In the genomic region with DNA sequence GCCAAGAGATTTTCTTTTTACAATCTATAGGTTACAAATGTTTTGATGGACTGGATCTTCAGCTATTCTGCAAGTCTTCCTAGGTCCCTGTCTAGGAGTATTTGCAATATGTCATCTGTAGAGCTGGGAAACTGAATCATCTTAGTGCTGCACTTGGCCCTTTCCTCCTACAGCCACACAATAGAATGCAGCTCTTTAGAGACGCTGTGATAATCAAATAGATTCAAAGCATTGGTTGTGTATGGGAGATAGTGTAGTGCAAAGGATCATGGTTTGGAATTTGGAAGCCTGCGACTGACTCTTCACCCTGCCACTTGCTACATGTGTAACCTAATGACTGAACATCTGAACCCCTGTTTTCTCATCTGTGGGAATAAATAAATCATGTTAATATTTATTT, we compare ENCODE assay signal across 16 cellular contexts.
DNase-seq lines count a peak whose midpoint lies in the region; ATAC-seq and TF ChIP-seq lines count a peak whose summit lies in the region.
"Had no signal": no experiment of that assay in that cellular context is flagged by ENCODE, and none has a peak within 500 bp of the region (broad histone marks: within the 10 kb centered on the region; RNA-seq: fewer than 3 reads in every experiment).

No MANE protein-coding gene starts in this region.

- no peak overlapping the region for H3K14ac ChIP-seq in mesenchymal stem cell (ENCODE audit: low read length in 2 of 2)

- CTCF ChIA-PET in HEK293T (lab: Yijun Ruan, JAX), result no interaction called here

- TF ChIP-seq CTCF in cardiac muscle cell (IDR thresholded peaks at IDR 0.05; ENCODE audit: low read depth, low read length) (no peak), heart left ventricle (IDR thresholded peaks at IDR 0.05) (no peak), GM20000 (IDR thresholded peaks at IDR 0.05; ENCODE audit: extremely low read depth, missing control alignments) (no peak)

- H3K27me3 ChIP-seq in cardiac muscle cell (no peaks in the 10 kb centered on the region), heart left ventricle (no peaks in the 10 kb centered on the region), mesenchymal stem cell (ENCODE audit: control insufficient read depth in 1 of 2, insufficient read depth in 1 of 2, low read length in 2 of 2) (no peaks in the 10 kb centered on the region)
- H3K27me3 ChIP-seq: BLaER1 treated with 17β-estradiol and CSF1 and Interleukin-3, amounts not matched to agents 10 nM and 100 nM had no signal

- H3K9me3 ChIP-seq in cardiac muscle cell (ENCODE audit: low read depth), result no peaks in the 10 kb centered on the region
- no peaks in the 10 kb centered on the region for H3K9me3 ChIP-seq in heart left ventricle
- H3K9me3 ChIP-seq in mesenchymal stem cell (ENCODE audit: control insufficient read depth, low read length), result no peaks in the 10 kb centered on the region
- H3K9me3 ChIP-seq: BLaER1 treated with 17β-estradiol and CSF1 and Interleukin-3, amounts not matched to agents 10 nM and 100 nM; HAP-1 had no signal

- no peak overlapping the region for H2BK15ac ChIP-seq in mesenchymal stem cell (ENCODE audit: low read depth, poor library complexity, severe bottlenecking)

- peaks cover 12% of the 10 kb centered on the region for H3K4me1 ChIP-seq in cardiac muscle cell (ENCODE audit: low read depth)
- no peaks in the 10 kb centered on the region for H3K4me1 ChIP-seq in heart left ventricle
- peaks cover 8% of the 10 kb centered on the region for H3K4me1 ChIP-seq in mesenchymal stem cell (ENCODE audit: control insufficient read depth, insufficient read depth, low read depth, low read length)
- H3K4me1 ChIP-seq: HAP-1 had no signal

- H4K91ac ChIP-seq in mesenchymal stem cell (ENCODE audit: low read length), result no peak overlapping the region

- POLR2A ChIA-PET in HEK293T (lab: Yijun Ruan, JAX), result no interaction called here

- no peak for TF ChIP-seq POLR2A in heart left ventricle (IDR thresholded peaks at IDR 0.05)

- peak overlapping the region in 1 of 2 experiments; percentile 22 for H3K4ac ChIP-seq in mesenchymal stem cell (ENCODE audit: low read depth in 1 of 2, low read length in 2 of 2)

- ATAC-seq in heart left ventricle, result no peak
- ATAC-seq: CD8-positive, alpha-beta T cell had no signal

- no peak overlapping the region for H2AFZ ChIP-seq in mesenchymal stem cell (ENCODE audit: low read depth, low read length)

- no peak overlapping the region for H2BK5ac ChIP-seq in mesenchymal stem cell (ENCODE audit: low read depth, low read length, poor library complexity, severe bottlenecking)

- peaks cover 10% of the 10 kb centered on the region for H3K79me1 ChIP-seq in mesenchymal stem cell (replicated peaks; ENCODE audit: low read length, poor library complexity, severe bottlenecking)

- no peak overlapping the region for H2AK5ac ChIP-seq in mesenchymal stem cell (ENCODE audit: low read length, severe bottlenecking)

- no peak overlapping the region for H3K23ac ChIP-seq in mesenchymal stem cell (ENCODE audit: low read length in 2 of 2)

- peak overlapping the region; percentile 76 for H4K8ac ChIP-seq in mesenchymal stem cell (ENCODE audit: low read length)

- H3K4me3 ChIP-seq in cardiac muscle cell (no peak overlapping the region), heart left ventricle (no peak overlapping the region), mesenchymal stem cell (ENCODE audit: insufficient read depth in 1 of 2, low read depth in 1 of 2, low read length in 2 of 2) (no peak overlapping the region)
- H3K4me3 ChIP-seq: BLaER1 treated with 17β-estradiol and CSF1 and Interleukin-3, amounts not matched to agents 10 nM and 100 nM; HAP-1 had no signal

- no peak overlapping the region for H3K9ac ChIP-seq in mesenchymal stem cell (ENCODE audit: low read length)
- H3K9ac ChIP-seq: BLaER1 treated with 17β-estradiol and CSF1 and Interleukin-3, amounts not matched to agents 10 nM and 100 nM had no signal

- no peak overlapping the region for H3K4me2 ChIP-seq in mesenchymal stem cell (ENCODE audit: low read length, poor library complexity, severe bottlenecking)
- H3K4me2 ChIP-seq: BLaER1 treated with 17β-estradiol and CSF1 and Interleukin-3, amounts not matched to agents 10 nM and 100 nM had no signal

- no peak for DNase-seq in cardiac muscle cell (ENCODE audit: low read depth in 1 of 2, low spot score in 1 of 2)
- DNase-seq in heart left ventricle, result no peak
- peak; percentile 66 for DNase-seq in mesenchymal stem cell
- DNase-seq in A172 (ENCODE audit: low spot score), result no peak
- no peak for DNase-seq in HEK293T (ENCODE audit: extremely low spot score)
- no peak for DNase-seq in GM20000 (ENCODE audit: low spot score)
- DNase-seq: Calu3; CD8-positive, alpha-beta T cell; DMS79 treated with DMSO at 0.1 percent for 48 hours; GF-D8 had no signal

- WGBS in heart left ventricle, 4 donors, result 35 to 48% (median 42%) methylated on average over 2 of the region's 2 CpGs
- no CpG with 5 or more reads among the region's 2 CpGs for WGBS in mesenchymal stem cell

- H3K36me3 ChIP-seq in cardiac muscle cell, result no peaks in the 10 kb centered on the region
- H3K36me3 ChIP-seq in heart left ventricle, result no peaks in the 10 kb centered on the region
- H3K36me3 ChIP-seq in mesenchymal stem cell (ENCODE audit: control insufficient read depth in 1 of 2, insufficient read depth in 2 of 2, low read depth in 1 of 2, low read length in 2 of 2), result no peaks in the 10 kb centered on the region
- H3K36me3 ChIP-seq: BLaER1 treated with 17β-estradiol and CSF1 and Interleukin-3, amounts not matched to agents 10 nM and 100 nM; HAP-1 had no signal

- H2BK12ac ChIP-seq in mesenchymal stem cell (ENCODE audit: low read length in 2 of 2), result peak overlapping the region; percentile 18 to 59

- no peak overlapping the region for H2BK120ac ChIP-seq in mesenchymal stem cell (ENCODE audit: low read depth, low read length)

- peak overlapping the region; percentile 34 for H3K27ac ChIP-seq in cardiac muscle cell
- H3K27ac ChIP-seq in heart left ventricle, result no peak overlapping the region
- peak overlapping the region; percentile 3 for H3K27ac ChIP-seq in cingulate gyrus (ENCODE audit: low read depth, low read length)
- no peak overlapping the region for H3K27ac ChIP-seq in mesenchymal stem cell (ENCODE audit: low read length, poor library complexity, severe bottlenecking)
- H3K27ac ChIP-seq in temporal lobe (ENCODE audit: low read depth, low read length), result peak overlapping the region; percentile 28
- H3K27ac ChIP-seq: 22Rv1; BLaER1 treated with 17β-estradiol and CSF1 and Interleukin-3, amounts not matched to agents 10 nM and 100 nM; HL-60 had no signal

- peak overlapping the region; percentile 88 to 94 for H3K18ac ChIP-seq in mesenchymal stem cell (ENCODE audit: low read depth in 1 of 2, low read length in 2 of 2)

- intact Hi-C loops in heart left ventricle (cut with DNase I), result no loop called here

TF ChIP-seq in HEK293T, 16 proteins besides CTCF, POLR2A, EP300 and RAD21:
- TF ChIP-seq ZNF384 (IDR thresholded peaks at IDR 0.05), result no peak
- no peak for TF ChIP-seq CTBP1 (IDR thresholded peaks at IDR 0.05; ENCODE audit: borderline replicate concordance)
- no peak for TF ChIP-seq BHLHE40 (IDR thresholded peaks at IDR 0.05; ENCODE audit: borderline replicate concordance)
- no peak for TF ChIP-seq NFRKB (IDR thresholded peaks at IDR 0.05)
- TF ChIP-seq TARDBP (IDR thresholded peaks at IDR 0.05), result no peak
- TF ChIP-seq L3MBTL2 (conservative IDR thresholded peaks at IDR 0.05), result no peak
- TF ChIP-seq FOXA1 (IDR thresholded peaks at IDR 0.05), result no peak
- TF ChIP-seq, protein P1, sequence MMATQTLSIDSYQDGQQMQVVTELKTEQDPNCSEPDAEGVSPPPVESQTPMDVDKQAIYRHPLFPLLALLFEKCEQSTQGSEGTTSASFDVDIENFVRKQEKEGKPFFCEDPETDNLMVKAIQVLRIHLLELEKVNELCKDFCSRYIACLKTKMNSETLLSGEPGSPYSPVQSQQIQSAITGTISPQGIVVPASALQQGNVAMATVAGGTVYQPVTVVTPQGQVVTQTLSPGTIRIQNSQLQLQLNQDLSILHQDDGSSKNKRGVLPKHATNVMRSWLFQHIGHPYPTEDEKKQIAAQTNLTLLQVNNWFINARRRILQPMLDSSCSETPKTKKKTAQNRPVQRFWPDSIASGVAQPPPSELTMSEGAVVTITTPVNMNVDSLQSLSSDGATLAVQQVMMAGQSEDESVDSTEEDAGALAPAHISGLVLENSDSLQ (IDR thresholded peaks at IDR 0.05), result no peak
- TF ChIP-seq LEF1 (IDR thresholded peaks at IDR 0.05; ENCODE audit: borderline replicate concordance), result no peak
- TF ChIP-seq SUZ12 (IDR thresholded peaks at IDR 0.05), result no peak
- no peak for TF ChIP-seq FOXM1 (IDR thresholded peaks at IDR 0.05; ENCODE audit: borderline replicate concordance)
- TF ChIP-seq ELF4 (IDR thresholded peaks at IDR 0.05), result no peak
- TF ChIP-seq SP1 (IDR thresholded peaks at IDR 0.05), result no peak
- TF ChIP-seq ARNT (IDR thresholded peaks at IDR 0.05), result no peak
- TF ChIP-seq HDGF (IDR thresholded peaks at IDR 0.05; ENCODE audit: borderline replicate concordance), result no peak
- TF ChIP-seq FOXK2 (IDR thresholded peaks at IDR 0.05), result no peak

Comparison
In these comparisons a context has a peak if more than half of its experiments do, and no peak if none do; other contexts are left out.
1. H3K27ac ChIP-seq: peak in cardiac muscle cell (single experiment), cingulate gyrus (single experiment) and temporal lobe (single experiment); none in heart left ventricle (0 of 12) and mesenchymal stem cell (single experiment).